ENCODE assay signal across 18 cellular contexts in genomic region chr2:160033732-160034392, GRCh38. TPM values are rescaled to one million over a fixed set of nuclear protein-coding genes. Genes with fewer than 3 reads are reported as not detected.
DNase-seq lines count a peak whose midpoint lies in the region; ATAC-seq and TF ChIP-seq lines count a peak whose summit lies in the region.
"Had no signal": no experiment of that assay in that cellular context is flagged by ENCODE, and none has a peak within 500 bp of the region (broad histone marks: within the 10 kb centered on the region; RNA-seq: fewer than 3 reads in every experiment).

No MANE protein-coding gene starts in this region.

- POLR2A ChIA-PET in CD4-positive, alpha-beta T cell (lab: Charles Lee) = no interaction called here

- H3K4me1 ChIP-seq in GM23248 (ENCODE audit: insufficient read depth) = peaks cover 15% of the 10 kb centered on the region
- peaks cover 0 to 44% (median 8%) of the 10 kb centered on the region in 4 donors for H3K4me1 ChIP-seq in tibial artery
- H3K4me1 ChIP-seq: Caco-2 had no signal

- H2AFZ ChIP-seq in GM23248 = no peak overlapping the region

- no peaks in the 10 kb centered on the region for H3K4me1 Mint-ChIP-seq in CD4-positive, alpha-beta T cell (ENCODE audit: low read depth)

- intact Hi-C loops in tibial artery (cut with DNase I; ENCODE audit: low total_unique reads) = no loop called here
- intact Hi-C loops in CD4-positive, alpha-beta T cell (cut with DNase I, micrococcal nuclease) = no loop called here

- CTCF ChIA-PET in CD4-positive, alpha-beta T cell (lab: Charles Lee) = no interaction called here

- H3K36me3 Mint-ChIP-seq in CD4-positive, alpha-beta T cell (ENCODE audit: low read depth) = no peaks in the 10 kb centered on the region

- ATAC-seq in CD4-positive, alpha-beta T cell (ENCODE audit: poor library complexity) = no peak
- no peak for ATAC-seq in HG03442 (IDR thresholded peaks at IDR 0.05; ENCODE audit: unreplicated experiment)
- ATAC-seq: activated T-cell treated with anti-CD3 and anti-CD28 coated beads, Interleukin-2, amount 50 U/mL, for 4 hours; effector memory CD8-positive, alpha-beta T cell; left cardiac atrium had no signal

- H3K36me3 ChIP-seq in GM23248 (ENCODE audit: low read depth) = peaks cover 25% of the 10 kb centered on the region
- H3K36me3 ChIP-seq in tibial artery = peaks cover 0 to 14% (median 0%) of the 10 kb centered on the region in 3 donors

- H3K9ac ChIP-seq in GM23248 = no peak overlapping the region

- H3K9me3 ChIP-seq in GM23248 (ENCODE audit: low read depth) (no peaks in the 10 kb centered on the region), tibial artery (no peaks in the 10 kb centered on the region)
- no peaks in the 10 kb centered on the region for H3K9me3 ChIP-seq in CD4-positive, alpha-beta T cell (ENCODE audit: control insufficient read depth, low read length)
- H3K9me3 ChIP-seq: Caco-2, psoas muscle had no signal

- DNase-seq in GM23248 = peak; percentile 63
- peak; percentile 59 for DNase-seq in astrocyte of the spinal cord (ENCODE audit: low read depth, low spot score)
- DNase-seq in glomerular visceral epithelial cell (ENCODE audit: extremely low spot score) = peak; percentile 54
- no peak for DNase-seq in tibial artery
- DNase-seq in CD4-positive, alpha-beta T cell = no peak
- no peak for DNase-seq in activated CD4-positive, CD25-positive, alpha-beta regulatory T cell treated with anti-CD3 and anti-CD28 coated beads, Interleukin-2, amount 50 U/mL, for 72 hours
- DNase-seq: activated CD4-positive, alpha-beta T cell treated with anti-CD3 and anti-CD28 coated beads for 4 hours; activated T-cell treated with anti-CD3 and anti-CD28 coated beads, Interleukin-2, amount 50 U/mL, for 4 hours; Caco-2; effector memory CD8-positive, alpha-beta T cell; H7; head of caudate nucleus; left cardiac atrium; NCI-H1930; psoas muscle; SHP77 had no signal

- no peaks in the 10 kb centered on the region for H3K79me2 ChIP-seq in GM23248 (ENCODE audit: insufficient read depth)

- H3K27me3 ChIP-seq in GM23248 (replicated peaks; ENCODE audit: insufficient read depth) (no peaks in the 10 kb centered on the region), tibial artery (no peaks in the 10 kb centered on the region)
- no peaks in the 10 kb centered on the region for H3K27me3 ChIP-seq in CD4-positive, alpha-beta T cell (ENCODE audit: control insufficient read depth, insufficient read depth, low read length)

- no peaks in the 10 kb centered on the region for H3K9me3 Mint-ChIP-seq in CD4-positive, alpha-beta T cell
- H3K9me3 Mint-ChIP-seq: activated T-cell treated with anti-CD3 and anti-CD28 coated beads, Interleukin-2, amount 50 U/mL, for 4 hours; effector memory CD8-positive, alpha-beta T cell; T-helper 2 cell treated with Interferon-gamma antibody and Interleukin-4, amounts not matched to agents 5 μg/mL and 100 μg/mL, for 36 hours had no signal

- TF ChIP-seq CTCF in astrocyte of the spinal cord (IDR thresholded peaks at IDR 0.05; ENCODE audit: low read depth, low read length) (no peak), tibial artery (IDR thresholded peaks at IDR 0.05) (no peak)
- no peak for TF ChIP-seq CTCF in CD4-positive, alpha-beta T cell (IDR thresholded peaks at IDR 0.05)

- no peaks in the 10 kb centered on the region for H3K27me3 Mint-ChIP-seq in CD4-positive, alpha-beta T cell

- no peak overlapping the region for H3K27ac Mint-ChIP-seq in CD4-positive, alpha-beta T cell
- H3K27ac Mint-ChIP-seq: effector memory CD8-positive, alpha-beta T cell; T-helper 2 cell treated with Interferon-gamma antibody and Interleukin-4, amounts not matched to agents 5 μg/mL and 100 μg/mL, for 36 hours had no signal

- no peak overlapping the region for H3K4me2 ChIP-seq in GM23248 (ENCODE audit: unreplicated experiment)

- in situ Hi-C loops in GM23248 (cut with MboI) = no loop called here
- in situ Hi-C loops in astrocyte of the spinal cord (cut with HindIII; ENCODE audit: low sequenced_read_pairs) = no loop called here

- H3K4me3 ChIP-seq in GM23248 = no peak overlapping the region
- H3K4me3 ChIP-seq in astrocyte of the spinal cord (ENCODE audit: low read depth, low read length) = no peak overlapping the region
- H3K4me3 ChIP-seq in tibial artery = no peak overlapping the region
- H3K4me3 ChIP-seq: psoas muscle had no signal

- H3F3A ChIP-seq in GM23248 (ENCODE audit: insufficient read depth) = peaks cover 25% of the 10 kb centered on the region

- H3K27ac ChIP-seq in GM23248 = no peak overlapping the region
- peak overlapping the region; percentile 39 to 65 for H3K27ac ChIP-seq in tibial artery
- no peak overlapping the region for H3K27ac ChIP-seq in CD4-positive, alpha-beta T cell (ENCODE audit: low read depth, low read length)
- H3K27ac ChIP-seq: psoas muscle had no signal

- H3K4me3 Mint-ChIP-seq in CD4-positive, alpha-beta T cell = no peak overlapping the region
- H3K4me3 Mint-ChIP-seq: activated T-cell treated with anti-CD3 and anti-CD28 coated beads, Interleukin-2, amount 50 U/mL, for 4 hours; effector memory CD8-positive, alpha-beta T cell; T-helper 2 cell treated with Interferon-gamma antibody and Interleukin-4, amounts not matched to agents 5 μg/mL and 100 μg/mL, for 36 hours had no signal

- no peaks in the 10 kb centered on the region for H4K20me1 ChIP-seq in GM23248 (ENCODE audit: insufficient read depth)

- H3K9me2 ChIP-seq in GM23248 (ENCODE audit: insufficient read depth) = no peaks in the 10 kb centered on the region

- whole genome bisulfite sequencing in GM23248 (ENCODE audit: low coverage in 1 of 2, low lambda C conversion rate in 2 of 2, missing lambda C conversion rate in 2 of 2), 2 experiments = 67% methylated on average over 2 of the region's 2 CpGs

RNA-seq across cellular contexts. Expression of gene PLA2R1, which starts 28.6 kb away (rescaled TPM):
- total RNA-seq in GM23248 (2014; rRNA removed; shearing (Covaris generic)) = 14.9 and 16.0 TPM in 2 replicates
- polyA plus RNA-seq in GM23248 (2016; fragmentation: Nextera tagmentation; extraction: Ambion mirVana) = 8.9 and 9.4 TPM in 2 replicates
- total RNA-seq in CD4-positive, alpha-beta T cell = not detected

Comparison
In these comparisons a context has a peak if more than half of its experiments do, and no peak if none do; other contexts are left out.
1. DNase-seq: peak in GM23248 (single experiment), astrocyte of the spinal cord (single experiment) and glomerular visceral epithelial cell (single experiment); none in tibial artery (0 of 2), CD4-positive, alpha-beta T cell (0 of 10) and activated CD4-positive, CD25-positive, alpha-beta regulatory T cell treated with anti-CD3 and anti-CD28 coated beads, Interleukin-2, amount 50 U/mL, for 72 hours (single experiment).
2. H3K27ac ChIP-seq: peak in tibial artery (2 of 2); none in GM23248 (single experiment) and CD4-positive, alpha-beta T cell (single experiment).
3. RNA of gene PLA2R1, which starts 28.6 kb away (total RNA-seq): 14.9 to 16.0 TPM in GM23248; not detected in CD4-positive, alpha-beta T cell; every median in the first group is over 10 times any median in the second.